1 cellular context compared by ENCODE assay signal in genomic region chr20:4167261-4168004, GRCh38.
TF ChIP-seq lines count a peak whose summit lies in the region.

No MANE protein-coding gene starts in this region.

TF ChIP-seq in GM23338, 12 proteins besides CTCF, POLR2A, EP300 and RAD21 (continued from another document):
- no peak for TF ChIP-seq ZNF462 (CRISPR knock-in tag; IDR thresholded peaks at IDR 0.05)
